Comparison of ENCODE assay signal across 7 cellular contexts in genomic region chr20:23620670-23621386, GRCh38. TPM values are rescaled to one million over a fixed set of nuclear protein-coding genes. Genes with fewer than 3 reads are reported as not detected.
"Had no signal": no experiment of that assay in that cellular context is flagged by ENCODE, and none has a peak within 500 bp of the region (broad histone marks: within the 10 kb centered on the region; RNA-seq: fewer than 3 reads in every experiment).

No MANE protein-coding gene starts in this region.

RNA-seq across cellular contexts. Expression of gene CST9, which starts 15.1 kb away (rescaled TPM):
- total RNA-seq: LHCN-M2, NCI-H460, PC-9, Peyer's patch, Right ventricle myocardium superior, RPMI7951, SJSA1 had no signal

RNA-seq across cellular contexts. Expression of gene CST9L, which starts 52.5 kb away (rescaled TPM):
- total RNA-seq: LHCN-M2, NCI-H460, PC-9, Peyer's patch, Right ventricle myocardium superior, RPMI7951, SJSA1 had no signal
